ENCODE assay signal across 8 cellular contexts in the genomic region with DNA sequence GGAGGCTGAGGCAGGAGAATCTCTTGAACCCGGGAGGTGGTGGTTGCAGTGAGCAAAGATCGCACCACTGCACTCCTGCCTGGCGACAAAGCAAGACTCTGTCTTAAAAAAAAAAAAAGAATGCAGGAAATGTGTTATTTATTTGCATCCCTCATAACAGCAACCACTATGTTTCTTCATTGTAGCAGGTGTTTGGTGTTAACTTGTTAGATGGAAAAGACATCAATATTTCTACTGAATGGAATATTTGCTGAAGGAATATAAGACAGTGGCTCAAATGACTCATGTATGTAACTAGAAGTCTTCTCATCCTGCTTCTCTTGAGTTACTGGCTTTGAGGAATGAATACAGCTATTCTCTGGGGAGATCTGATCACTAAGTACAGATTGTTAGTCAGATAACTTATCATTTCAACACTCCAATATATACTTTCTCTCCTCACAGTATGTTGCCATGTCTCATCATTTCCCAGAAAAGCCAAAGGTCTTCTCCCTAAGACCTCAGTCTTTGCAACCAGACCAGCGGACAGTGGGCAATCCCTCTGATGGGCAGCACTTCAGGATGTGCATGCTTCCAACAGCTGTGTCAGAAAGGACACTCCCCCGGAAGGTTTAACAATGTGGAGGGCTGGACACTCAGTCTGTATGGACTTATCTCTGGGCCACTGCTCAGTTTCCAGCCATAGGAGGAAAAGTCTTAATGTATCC.
DNase-seq lines count a peak whose midpoint lies in the region; ATAC-seq and TF ChIP-seq lines count a peak whose summit lies in the region.

No MANE protein-coding gene starts in this region.

- no peaks in the 10 kb centered on the region for H3K9me3 Mint-ChIP-seq in activated CD4-positive, alpha-beta T cell treated with anti-CD3 and anti-CD28 coated beads, Interleukin-2, amount 10 ng/mL, durations not matched to agents 24 days and 14 days
- peaks cover 7 to 9% of the 10 kb centered on the region in 2 donors for H3K9me3 Mint-ChIP-seq in stimulated activated naive CD8-positive, alpha-beta T cell treated with anti-CD3 and anti-CD28 coated beads, Interleukin-15, amount 100 ng/mL, for 72 hours

- ATAC-seq in PC-3 (peak; percentile 66), HG03045 (IDR thresholded peaks at IDR 0.05; ENCODE audit: unreplicated experiment) (no peak)
- peak; percentile 65 for ATAC-seq in stimulated activated naive CD8-positive, alpha-beta T cell treated with anti-CD3 and anti-CD28 coated beads, Interleukin-15, amount 100 ng/mL, for 72 hours

- intact Hi-C loops in activated CD4-positive, alpha-beta T cell treated with anti-CD3 and anti-CD28 coated beads, Interleukin-2, amount 10 ng/mL, durations not matched to agents 24 days and 14 days (cut with micrococcal nuclease) = loop anchor here (1.0 to 2.0 kb wide), 6 partner anchors 8 to 197 kb away; a partner anchor contains a TSS
- intact Hi-C loops in PC-3 (cut with micrococcal nuclease) (loop anchor here (1.0 to 2.0 kb wide), 3 partner anchors 35 to 143 kb away; no protein-coding TSS in a partner anchor), esophagus squamous epithelium (cut with DNase I) (loop anchor here (10.0 kb wide), 1 partner anchor 201 kb away; no protein-coding TSS in a partner anchor)

- CTCF ChIA-PET in PC-3 (lab: Charles Lee) = interaction anchor here (0.5 to 1.0 kb wide), 5 partner anchors 31 to 198 kb away, joined by 3 read pairs; no protein-coding TSS in a partner anchor

- H3K27ac ChIP-seq in PC-3 (ENCODE audit: low read length) (0 out of 2 replicates have a peak overlapping the region, but pooled peaks have one; percentile 4), esophagus squamous epithelium (peak overlapping the region in 3 of 4 donors; percentile 15 to 29 (median 25))

- peaks cover 48% of the 10 kb centered on the region for H3K4me1 Mint-ChIP-seq in activated CD4-positive, alpha-beta T cell treated with anti-CD3 and anti-CD28 coated beads, Interleukin-2, amount 10 ng/mL, durations not matched to agents 24 days and 14 days
- H3K4me1 Mint-ChIP-seq in stimulated activated naive CD8-positive, alpha-beta T cell treated with anti-CD3 and anti-CD28 coated beads, Interleukin-15, amount 100 ng/mL, for 72 hours = peaks cover 48% of the 10 kb centered on the region

- H3K4me3 Mint-ChIP-seq in activated CD4-positive, alpha-beta T cell treated with anti-CD3 and anti-CD28 coated beads, Interleukin-2, amount 10 ng/mL, durations not matched to agents 24 days and 14 days = peak overlapping the region; percentile 72
- H3K4me3 Mint-ChIP-seq in stimulated activated naive CD8-positive, alpha-beta T cell treated with anti-CD3 and anti-CD28 coated beads, Interleukin-15, amount 100 ng/mL, for 72 hours = peak overlapping the region; percentile 67 to 83

- peak; percentile 71 for DNase-seq in activated CD4-positive, alpha-beta T cell treated with anti-CD3 and anti-CD28 coated beads, Interleukin-2, amount 10 ng/mL, durations not matched to agents 24 days and 14 days
- no peak for DNase-seq in activated CD4-positive, alpha-beta T cell treated with anti-CD3 and anti-CD28 coated beads for 48 hours
- DNase-seq in PC-3 (peak; percentile 35), esophagus squamous epithelium (lab: John Stamatoyannopoulos, UW) (no peak), GM19238 (ENCODE audit: insufficient read length, low spot score) (no peak)
- DNase-seq in stimulated activated naive CD8-positive, alpha-beta T cell treated with anti-CD3 and anti-CD28 coated beads, Interleukin-15, amount 100 ng/mL, for 72 hours = no peak
- DNase-seq in stimulated activated CD4-positive, alpha-beta T cell treated with anti-CD3 and anti-CD28 coated beads, Interleukin-4, amount 100 ng/mL, for 1 hour = no peak

- no peaks in the 10 kb centered on the region for H3K36me3 ChIP-seq in PC-3 (ENCODE audit: low read depth, low read length)
- peaks cover 0 to 3% (median 0%) of the 10 kb centered on the region in 3 donors for H3K36me3 ChIP-seq in esophagus squamous epithelium

- no TSS peak for BruUV-seq in PC-3 (replicated peaks; lab: Mats Ljungman, UMichigan)

- H3K4me1 ChIP-seq in PC-3 (ENCODE audit: insufficient read depth, low read length) (peaks cover 30% of the 10 kb centered on the region), esophagus squamous epithelium (peaks cover 8 to 37% (median 20%) of the 10 kb centered on the region in 3 donors)

- H3K9me3 ChIP-seq in PC-3 (ENCODE audit: low read length) (no peaks in the 10 kb centered on the region), esophagus squamous epithelium (no peaks in the 10 kb centered on the region)

- no peak overlapping the region for H3K9ac ChIP-seq in PC-3 (ENCODE audit: low read length)

- POLR2A ChIA-PET in PC-3 (lab: Charles Lee; ENCODE audit: unreplicated experiment) = no interaction called here

- TF ChIP-seq CTCF in PC-3 (conservative IDR thresholded peaks at IDR 0.05; ENCODE audit: low read depth, low read length) (no peak), esophagus squamous epithelium (IDR thresholded peaks at IDR 0.05) (no peak)

- no peaks in the 10 kb centered on the region for H4K20me1 ChIP-seq in PC-3 (ENCODE audit: low read length)

- no peaks in the 10 kb centered on the region for H3K79me2 ChIP-seq in PC-3 (ENCODE audit: low read length)

- TF ChIP-seq POLR2A in esophagus squamous epithelium (IDR thresholded peaks at IDR 0.05) = peak in 1 of 4 donors; percentile 24

- no peaks in the 10 kb centered on the region for H3K9me2 ChIP-seq in PC-3 (replicated peaks; ENCODE audit: low read length)

- no peaks in the 10 kb centered on the region for H3K27me3 Mint-ChIP-seq in activated CD4-positive, alpha-beta T cell treated with anti-CD3 and anti-CD28 coated beads, Interleukin-2, amount 10 ng/mL, durations not matched to agents 24 days and 14 days
- H3K27me3 Mint-ChIP-seq in stimulated activated naive CD8-positive, alpha-beta T cell treated with anti-CD3 and anti-CD28 coated beads, Interleukin-15, amount 100 ng/mL, for 72 hours = no peaks in the 10 kb centered on the region

- 59 to 81% methylated on average over 4 to 5 of the region's 5 CpGs for WGBS in esophagus squamous epithelium, 2 donors

- H3K4me3 ChIP-seq in PC-3 (ENCODE audit: low read length) (no peak overlapping the region), esophagus squamous epithelium (peak overlapping the region in 1 of 4 donors; percentile 14)

- H3K27ac Mint-ChIP-seq in activated CD4-positive, alpha-beta T cell treated with anti-CD3 and anti-CD28 coated beads, Interleukin-2, amount 10 ng/mL, durations not matched to agents 24 days and 14 days = peak overlapping the region; percentile 83
- H3K27ac Mint-ChIP-seq in stimulated activated naive CD8-positive, alpha-beta T cell treated with anti-CD3 and anti-CD28 coated beads, Interleukin-15, amount 100 ng/mL, for 72 hours = peak overlapping the region; percentile 74 to 97

- peaks cover 2% of the 10 kb centered on the region for H3K36me3 Mint-ChIP-seq in activated CD4-positive, alpha-beta T cell treated with anti-CD3 and anti-CD28 coated beads, Interleukin-2, amount 10 ng/mL, durations not matched to agents 24 days and 14 days (ENCODE audit: low read depth)

- no peak overlapping the region for H2AFZ ChIP-seq in PC-3 (ENCODE audit: low read length)

- 0 out of 2 replicates have a peak overlapping the region, but pooled peaks have one; percentile 10 for H3K4me2 ChIP-seq in PC-3 (ENCODE audit: low read length)

- no peaks in the 10 kb centered on the region for H3F3A ChIP-seq in PC-3 (ENCODE audit: low read length, unreplicated experiment)

- H3K27me3 ChIP-seq in PC-3 (ENCODE audit: low read length) (no peaks in the 10 kb centered on the region), esophagus squamous epithelium (no peaks in the 10 kb centered on the region)

Comparison
In these comparisons a context has a peak if more than half of its experiments do, and no peak if none do; other contexts are left out.
1. DNase-seq: peak in activated CD4-positive, alpha-beta T cell treated with anti-CD3 and anti-CD28 coated beads, Interleukin-2, amount 10 ng/mL, durations not matched to agents 24 days and 14 days (single experiment) and PC-3 (single experiment); none in activated CD4-positive, alpha-beta T cell treated with anti-CD3 and anti-CD28 coated beads for 48 hours (single experiment), esophagus squamous epithelium (single experiment), stimulated activated naive CD8-positive, alpha-beta T cell treated with anti-CD3 and anti-CD28 coated beads, Interleukin-15, amount 100 ng/mL, for 72 hours (0 of 2), GM19238 (single experiment) and stimulated activated CD4-positive, alpha-beta T cell treated with anti-CD3 and anti-CD28 coated beads, Interleukin-4, amount 100 ng/mL, for 1 hour (single experiment).